In the genomic region with DNA sequence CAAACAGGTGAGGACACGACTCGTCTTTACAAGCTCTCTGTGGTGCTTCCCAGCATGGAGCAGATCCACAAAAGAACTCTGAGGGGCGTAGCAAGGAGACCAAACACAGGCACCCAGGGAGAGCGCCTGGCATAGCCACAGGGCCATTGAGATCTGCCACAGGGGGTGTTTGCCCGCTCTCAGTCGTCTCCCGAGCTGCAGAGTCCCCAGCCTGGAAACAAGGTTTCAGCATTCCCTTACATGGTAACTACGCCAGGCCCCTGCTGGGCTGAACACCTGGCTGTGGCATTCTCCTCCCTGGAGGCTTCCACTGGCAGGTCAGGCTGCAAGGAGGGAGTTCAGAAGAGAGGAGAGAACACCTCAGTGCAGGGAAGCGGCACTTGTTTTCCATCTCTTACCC, we compare ENCODE assay signal across 22 cellular contexts.
"Had no signal": no experiment of that assay in that cellular context is flagged by ENCODE, and none has a peak within 500 bp of the region (broad histone marks: within the 10 kb centered on the region; RNA-seq: fewer than 3 reads in every experiment).

No MANE protein-coding gene starts in this region.

- H3K4me3 ChIP-seq: ascending aorta, breast epithelium, coronary artery, lung, spleen, thoracic aorta had no signal

- H3K9me3 ChIP-seq: ascending aorta, breast epithelium, spleen, thoracic aorta had no signal

- H3K4me1 ChIP-seq: ascending aorta, breast epithelium, spleen had no signal

- H3K27ac ChIP-seq: ascending aorta, breast epithelium, coronary artery, spleen, thoracic aorta had no signal

- ATAC-seq: activated CD8-positive, alpha-beta T cell treated with anti-CD3 and anti-CD28 coated beads, Interleukin-2, amount 10 ng/mL, durations not matched to agents 7 days and 5 days; left lobe of liver; natural killer cell treated with Interleukin-12 subunit alpha and Interleukin-12 subunit beta and Interleukin-15 and Interleukin-18, amount 100 ng/mL, for 72 hours; stimulated activated naive B cell treated with anti-CD40 and anti-IgM and Interleukin-4, amounts not matched to agents 10 μg/mL and 1 μg/mL and 100 μg/mL, for 72 hours had no signal

- DNase-seq: activated CD4-positive, alpha-beta T cell treated with anti-CD3 and anti-CD28 coated beads, Interleukin-2, amount 10 ng/mL, durations not matched to agents 7 days and 5 days; activated CD4-positive, CD25-positive, alpha-beta regulatory T cell; activated CD8-positive, alpha-beta T cell treated with anti-CD3 and anti-CD28 coated beads, Interleukin-2, amount 10 ng/mL, durations not matched to agents 7 days and 5 days; activated naive CD4-positive, alpha-beta T cell treated with anti-CD3 and anti-CD28 coated beads, Interleukin-2, amount 10 ng/mL, durations not matched to agents 7 days and 5 days; activated T-cell treated with anti-CD3 and anti-CD28 coated beads, Interleukin-2, amount 50 U/mL, for 24 hours; erythroblast; foreskin melanocyte; glutamatergic neuron; hippocampal formation; kidney; nucleus accumbens; posterior cingulate gyrus; spleen; stimulated activated naive B cell treated with anti-CD40 and anti-IgM and Interleukin-4, amounts not matched to agents 10 μg/mL and 1 μg/mL and 100 μg/mL, for 72 hours; T-helper 9 cell had no signal

- H3K36me3 ChIP-seq: ascending aorta, breast epithelium, spleen, thoracic aorta had no signal

- H3K27me3 ChIP-seq: ascending aorta, breast epithelium, spleen had no signal
